In the genomic region with DNA sequence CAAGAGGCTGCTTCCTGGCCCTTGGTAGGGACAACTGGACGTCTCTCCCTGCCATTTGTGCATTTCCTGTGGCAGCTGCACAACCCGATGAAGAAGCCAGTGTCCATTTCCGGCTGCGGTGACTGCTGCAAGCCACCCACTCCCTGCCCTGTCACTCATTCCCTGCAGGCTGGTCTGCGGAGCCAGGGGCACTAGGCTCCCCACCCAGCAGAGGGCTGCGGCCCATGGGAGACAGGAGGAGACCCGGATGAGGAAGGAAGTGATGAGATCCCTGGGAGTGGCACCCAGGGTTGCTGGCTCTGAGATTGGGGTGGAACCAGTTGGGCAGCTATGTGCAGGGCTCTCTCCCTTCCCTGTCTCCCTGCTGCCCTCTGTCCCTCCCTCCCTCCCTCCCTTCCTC, we compare ENCODE assay signal across 20 cellular contexts. TPM values are rescaled to one million over a fixed set of nuclear protein-coding genes. Genes with fewer than 3 reads are reported as not detected.
DNase-seq lines count a peak whose midpoint lies in the region; ATAC-seq and TF ChIP-seq lines count a peak whose summit lies in the region.
"Had no signal": no experiment of that assay in that cellular context is flagged by ENCODE, and none has a peak within 500 bp of the region (broad histone marks: within the 10 kb centered on the region; RNA-seq: fewer than 3 reads in every experiment).

No MANE protein-coding gene starts in this region.

- no peak overlapping the region for H2BK15ac ChIP-seq in IMR-90 (ENCODE audit: low read depth, low read length)
- no peak overlapping the region for H2BK15ac ChIP-seq in neuronal stem cell (ENCODE audit: low read length)

- H3K9ac ChIP-seq in IMR-90 (ENCODE audit: low read depth, low read length) (no peak overlapping the region), neuronal stem cell (ENCODE audit: low read depth, low read length, poor library complexity) (peak overlapping the region; percentile 2)

- H3K14ac ChIP-seq in IMR-90 (replicated peaks; ENCODE audit: low read depth, low read length): no peak overlapping the region
- H3K14ac ChIP-seq in neuronal stem cell (ENCODE audit: low read length): peak overlapping the region; percentile 89

- H4K91ac ChIP-seq in IMR-90 (ENCODE audit: insufficient read depth, low read depth, low read length): no peak overlapping the region
- H4K91ac ChIP-seq in neuronal stem cell (ENCODE audit: low read depth, low read length, poor library complexity): no peak overlapping the region

- H3K79me1 ChIP-seq in IMR-90 (ENCODE audit: low read depth in 1 of 2, low read length in 2 of 2) (no peaks in the 10 kb centered on the region), neuronal stem cell (ENCODE audit: low read depth, low read length) (peaks cover 3% of the 10 kb centered on the region)

- no peak overlapping the region for H3K4ac ChIP-seq in IMR-90 (ENCODE audit: low read depth, low read length)
- H3K4ac ChIP-seq in neuronal stem cell (ENCODE audit: low read length): no peak overlapping the region

- dilution Hi-C loops in IMR-90 (cut with HindIII; ENCODE audit: low sequenced_read_pairs, unreplicated experiment): no loop called here

- 93% methylated on average over 4 of the region's 7 CpGs; no CpG with 5 or more reads in 1 of the 2 experiments for WGBS in IMR-90 (ENCODE audit: extremely low coverage in 2 of 2, insufficient read length in 1 of 2), 2 experiments
- 46 to 80% methylated on average over 1 to 5 of the region's 7 CpGs for WGBS in gastroesophageal sphincter (ENCODE audit: low coverage in 1 of 2), 2 donors
- no CpG with 5 or more reads among the region's 7 CpGs for WGBS in neuronal stem cell (ENCODE audit: extremely low coverage in 2 of 2, insufficient read length in 2 of 2, insufficient replicate concordance in 1 of 2), 2 donors

- intact Hi-C loops in IMR-90 (cut with micrococcal nuclease) (no loop called here), PC-9 (cut with micrococcal nuclease; ENCODE audit: unreplicated experiment) (no loop called here)
- intact Hi-C loops in activated CD8-positive, alpha-beta T cell treated with anti-CD3 and anti-CD28 coated beads for 36 hours (cut with micrococcal nuclease): no loop called here

- no peak overlapping the region for H3K18ac ChIP-seq in IMR-90 (ENCODE audit: low read depth, low read length)
- no peak overlapping the region for H3K18ac ChIP-seq in neuronal stem cell (ENCODE audit: low read length)

- no peak for ATAC-seq in IMR-90 (ENCODE audit: low read depth)
- ATAC-seq in gastroesophageal sphincter: peak; percentile 44
- ATAC-seq in activated CD8-positive, alpha-beta T cell treated with anti-CD3 and anti-CD28 coated beads for 36 hours: no peak
- ATAC-seq in activated CD8-positive, alpha-beta memory T cell treated with anti-CD3 and anti-CD28 coated beads, Interleukin-2, amount 10 ng/mL, durations not matched to agents 7 days and 5 days: no peak
- ATAC-seq: activated naive CD4-positive, alpha-beta T cell treated with anti-CD3 and anti-CD28 coated beads, Interleukin-2, amount 50 U/mL, for 72 hours; body of pancreas had no signal

- CTCF ChIA-PET in IMR-90 (lab: Yijun Ruan, JAX): no interaction called here
- CTCF ChIA-PET in PC-9 (lab: Charles Lee): interaction anchor here (0.6 kb wide), 2 partner anchors 9 to 55 kb away, joined by 3 to 4 read pairs; no protein-coding TSS in a partner anchor
- CTCF ChIA-PET in activated CD8-positive, alpha-beta T cell treated with anti-CD3 and anti-CD28 coated beads for 36 hours (lab: Charles Lee): interaction anchor here (1.6 kb wide), 1 partner anchor 9 kb away, joined by 5 read pairs; no protein-coding TSS in a partner anchor
- CTCF ChIA-PET in activated CD8-positive, alpha-beta memory T cell treated with anti-CD3 and anti-CD28 coated beads, Interleukin-2, amount 10 ng/mL, durations not matched to agents 7 days and 5 days (lab: Charles Lee): interaction anchor here (1.7 kb wide), 1 partner anchor 9 kb away, joined by 4 read pairs; no protein-coding TSS in a partner anchor

- no peaks in the 10 kb centered on the region for H3K9me3 Mint-ChIP-seq in activated CD8-positive, alpha-beta T cell treated with anti-CD3 and anti-CD28 coated beads for 36 hours
- H3K9me3 Mint-ChIP-seq in activated CD8-positive, alpha-beta memory T cell treated with anti-CD3 and anti-CD28 coated beads, Interleukin-2, amount 10 ng/mL, durations not matched to agents 7 days and 5 days (ENCODE audit: low read depth): no peaks in the 10 kb centered on the region
- H3K9me3 Mint-ChIP-seq: activated CD4-positive, alpha-beta T cell treated with anti-CD3 and anti-CD28 coated beads, Interleukin-2, amount 10 ng/mL, durations not matched to agents 24 days and 14 days; activated naive CD4-positive, alpha-beta T cell treated with anti-CD3 and anti-CD28 coated beads, Interleukin-2, amount 50 U/mL, for 72 hours; mesothelial cell of epicardium had no signal

- no TSS peak for BruUV-seq in IMR-90 (replicated peaks; lab: Mats Ljungman, UMichigan)
- BruUV-seq in PC-9 (replicated peaks; lab: Mats Ljungman, UMichigan): no TSS peak

- no peaks in the 10 kb centered on the region for H4K20me1 ChIP-seq in IMR-90 (ENCODE audit: insufficient read depth, low read length)
- H4K20me1 ChIP-seq in PC-9 (ENCODE audit: insufficient read depth): no peaks in the 10 kb centered on the region

- no peak overlapping the region for H3K4me3 Mint-ChIP-seq in activated CD8-positive, alpha-beta T cell treated with anti-CD3 and anti-CD28 coated beads for 36 hours
- H3K4me3 Mint-ChIP-seq in activated CD8-positive, alpha-beta memory T cell treated with anti-CD3 and anti-CD28 coated beads, Interleukin-2, amount 10 ng/mL, durations not matched to agents 7 days and 5 days: no peak overlapping the region
- H3K4me3 Mint-ChIP-seq: activated CD4-positive, alpha-beta T cell treated with anti-CD3 and anti-CD28 coated beads, Interleukin-2, amount 10 ng/mL, durations not matched to agents 24 days and 14 days; mesothelial cell of epicardium had no signal

- H3K36me3 ChIP-seq in IMR-90 (ENCODE audit: control insufficient read depth, insufficient read depth, low read length) (peaks cover 5% of the 10 kb centered on the region; the same call in 1 of the 2 replicates), PC-9 (ENCODE audit: low read depth) (no peaks in the 10 kb centered on the region), gastroesophageal sphincter (peaks cover 0 to 73% of the 10 kb centered on the region in 2 donors), neuronal stem cell (replicated peaks in 1 of 2; ENCODE audit: control insufficient read depth in 2 of 2, insufficient read depth in 2 of 2, low read length in 2 of 2) (peaks cover 16 to 46% of the 10 kb centered on the region in 2 donors)
- H3K36me3 ChIP-seq: ovary, thoracic aorta had no signal

- no peak overlapping the region for H2BK20ac ChIP-seq in IMR-90 (ENCODE audit: low read depth, low read length)

- no peak overlapping the region for H3K27ac Mint-ChIP-seq in activated CD8-positive, alpha-beta T cell treated with anti-CD3 and anti-CD28 coated beads for 36 hours
- H3K27ac Mint-ChIP-seq in activated CD8-positive, alpha-beta memory T cell treated with anti-CD3 and anti-CD28 coated beads, Interleukin-2, amount 10 ng/mL, durations not matched to agents 7 days and 5 days: no peak overlapping the region
- H3K27ac Mint-ChIP-seq: activated CD4-positive, alpha-beta T cell treated with anti-CD3 and anti-CD28 coated beads, Interleukin-2, amount 10 ng/mL, durations not matched to agents 24 days and 14 days; activated naive CD4-positive, alpha-beta T cell treated with anti-CD3 and anti-CD28 coated beads, Interleukin-2, amount 50 U/mL, for 72 hours; mesothelial cell of epicardium had no signal

- H3K4me2 ChIP-seq in IMR-90 (ENCODE audit: low read depth, low read length) (no peak overlapping the region), PC-9 (peak overlapping the region; percentile 46), neuronal stem cell (ENCODE audit: insufficient read depth, low read length, poor library complexity, severe bottlenecking) (no peak overlapping the region)

- H3K79me2 ChIP-seq in PC-9 (ENCODE audit: low read depth): no peaks in the 10 kb centered on the region

- no peaks in the 10 kb centered on the region for H3K4me1 ChIP-seq in IMR-90 (ENCODE audit: control insufficient read depth, insufficient read depth, low read length)
- H3K4me1 ChIP-seq in PC-9 (replicated peaks; ENCODE audit: insufficient read depth): peaks cover 25% of the 10 kb centered on the region
- H3K4me1 ChIP-seq in gastroesophageal sphincter: peaks cover 0 to 1% (median 0%) of the 10 kb centered on the region in 3 donors
- H3K4me1 ChIP-seq in neuronal stem cell (ENCODE audit: control insufficient read depth in 2 of 2, insufficient read depth in 1 of 2, low read depth in 1 of 2, low read length in 2 of 2): peaks cover 6 to 16% of the 10 kb centered on the region in 2 donors

- no peak overlapping the region for H2BK12ac ChIP-seq in neuronal stem cell (ENCODE audit: low read length)

- in situ Hi-C loops in IMR-90 (cut with MboI; ENCODE audit: low sequenced_read_pairs): no loop called here

- TF ChIP-seq POLR2A in IMR-90 (IDR thresholded peaks at IDR 0.05; ENCODE audit: low read depth, low read length) (no peak), gastroesophageal sphincter (IDR thresholded peaks at IDR 0.05) (no peak)

- no peaks in the 10 kb centered on the region for H3K9me2 ChIP-seq in PC-9 (ENCODE audit: insufficient read depth)

- H3K9me3 ChIP-seq in IMR-90 (ENCODE audit: control insufficient read depth, insufficient read depth, low read length) (no peaks in the 10 kb centered on the region), PC-9 (ENCODE audit: insufficient read depth, low read depth) (no peaks in the 10 kb centered on the region), gastroesophageal sphincter (no peaks in the 10 kb centered on the region), neuronal stem cell (replicated peaks in 1 of 2; ENCODE audit: control insufficient read depth in 2 of 2, insufficient read depth in 1 of 2, low read depth in 1 of 2, low read length in 2 of 2) (no peaks in the 10 kb centered on the region)
- H3K9me3 ChIP-seq: body of pancreas, ovary, thoracic aorta had no signal

- no peak for DNase-seq in IMR-90
- peak; percentile 74 to 80 for DNase-seq in PC-9
- DNase-seq in neuronal stem cell (ENCODE audit: low spot score): no peak
- DNase-seq in activated CD8-positive, alpha-beta T cell treated with anti-CD3 and anti-CD28 coated beads for 36 hours: no peak
- DNase-seq in occipital lobe (lab: John Stamatoyannopoulos, UW): no peak
- DNase-seq in NCI-H128 (lab: John Stamatoyannopoulos, UW; ENCODE audit: unreplicated experiment): no peak
- no peak for DNase-seq in activated CD8-positive, alpha-beta memory T cell treated with anti-CD3 and anti-CD28 coated beads, Interleukin-2, amount 10 ng/mL, durations not matched to agents 7 days and 5 days
- DNase-seq: activated CD4-positive, alpha-beta T cell treated with anti-CD3 and anti-CD28 coated beads, Interleukin-2, amount 10 ng/mL, durations not matched to agents 24 days and 14 days; AML-193; body of pancreas; DMS153; head of caudate nucleus; NCI-H2029 treated with DMSO at 0.1 percent for 48 hours; NCI-H774; ovary; small intestine had no signal

- peaks cover 16% of the 10 kb centered on the region; the same call in 1 of the 2 replicates for H3F3A ChIP-seq in PC-9 (ENCODE audit: insufficient read depth, low read depth)

- H2BK5ac ChIP-seq in IMR-90 (ENCODE audit: low read depth, low read length, poor library complexity, severe bottlenecking) (no peak overlapping the region), neuronal stem cell (ENCODE audit: low read length) (no peak overlapping the region)

- no peaks in the 10 kb centered on the region for H3K9me1 ChIP-seq in IMR-90 (ENCODE audit: insufficient read depth, low read length)

- TF ChIP-seq CTCF in IMR-90 (conservative IDR thresholded peaks at IDR 0.05; ENCODE audit: low read depth, low read length) (no peak), PC-9 (conservative IDR thresholded peaks at IDR 0.05) (no peak), gastroesophageal sphincter (IDR thresholded peaks at IDR 0.05) (no peak)
- TF ChIP-seq CTCF in activated CD8-positive, alpha-beta T cell treated with anti-CD3 and anti-CD28 coated beads for 36 hours (IDR thresholded peaks at IDR 0.05): no peak

- H3K27me3 Mint-ChIP-seq in activated CD8-positive, alpha-beta T cell treated with anti-CD3 and anti-CD28 coated beads for 36 hours: no peaks in the 10 kb centered on the region
- no peaks in the 10 kb centered on the region for H3K27me3 Mint-ChIP-seq in activated CD8-positive, alpha-beta memory T cell treated with anti-CD3 and anti-CD28 coated beads, Interleukin-2, amount 10 ng/mL, durations not matched to agents 7 days and 5 days
- H3K27me3 Mint-ChIP-seq: activated CD4-positive, alpha-beta T cell treated with anti-CD3 and anti-CD28 coated beads, Interleukin-2, amount 10 ng/mL, durations not matched to agents 24 days and 14 days had no signal

- H3K4me3 ChIP-seq in IMR-90 (ENCODE audit: insufficient read depth, low read depth, low read length) (no peak overlapping the region), PC-9 (no peak overlapping the region), gastroesophageal sphincter (no peak overlapping the region), neuronal stem cell (ENCODE audit: low read length in 2 of 2) (no peak overlapping the region)
- H3K4me3 ChIP-seq: body of pancreas, ovary, thoracic aorta had no signal

- H3K27ac ChIP-seq in IMR-90 (ENCODE audit: insufficient read depth, low read length) (no peak overlapping the region), PC-9 (peak overlapping the region; percentile 27; the same call in 1 of the 2 replicates), gastroesophageal sphincter (no peak overlapping the region), neuronal stem cell (replicated peaks; ENCODE audit: low read length) (no peak overlapping the region)
- H3K27ac ChIP-seq: body of pancreas, ovary, thoracic aorta had no signal

- no peak overlapping the region for H3K56ac ChIP-seq in IMR-90 (ENCODE audit: extremely low read depth, insufficient read depth, low read length)

- H2AK5ac ChIP-seq in IMR-90 (ENCODE audit: low read depth, low read length) (no peak overlapping the region), neuronal stem cell (ENCODE audit: low read depth, low read length) (no peak overlapping the region)

- H3K27me3 ChIP-seq in IMR-90 (ENCODE audit: control insufficient read depth, insufficient read depth, low read length) (no peaks in the 10 kb centered on the region), PC-9 (ENCODE audit: insufficient read depth, low read depth) (no peaks in the 10 kb centered on the region), gastroesophageal sphincter (no peaks in the 10 kb centered on the region), neuronal stem cell (ENCODE audit: control insufficient read depth in 3 of 3, insufficient read depth in 3 of 3, low read depth in 1 of 3, low read length in 3 of 3) (no peaks in the 10 kb centered on the region)
- H3K27me3 ChIP-seq: body of pancreas, ovary had no signal

- TF ChIP-seq RAD21 in IMR-90 (IDR thresholded peaks at IDR 0.05; ENCODE audit: low read length): no peak

- peak overlapping the region; percentile 74 for H2AK9ac ChIP-seq in IMR-90 (replicated peaks; ENCODE audit: low read depth, low read length, poor library complexity)

- no peaks in the 10 kb centered on the region for H3K4me1 Mint-ChIP-seq in activated CD8-positive, alpha-beta T cell treated with anti-CD3 and anti-CD28 coated beads for 36 hours (ENCODE audit: low read depth)
- no peaks in the 10 kb centered on the region for H3K4me1 Mint-ChIP-seq in activated CD8-positive, alpha-beta memory T cell treated with anti-CD3 and anti-CD28 coated beads, Interleukin-2, amount 10 ng/mL, durations not matched to agents 7 days and 5 days
- H3K4me1 Mint-ChIP-seq: activated CD4-positive, alpha-beta T cell treated with anti-CD3 and anti-CD28 coated beads, Interleukin-2, amount 10 ng/mL, durations not matched to agents 24 days and 14 days; mesothelial cell of epicardium had no signal

- H3K23ac ChIP-seq in IMR-90 (ENCODE audit: low read depth, low read length) (no peak overlapping the region), neuronal stem cell (ENCODE audit: low read depth, low read length, poor library complexity) (peak overlapping the region; percentile 49)

- H4K8ac ChIP-seq in IMR-90 (ENCODE audit: low read depth in 2 of 2, low read length in 2 of 2) (no peak overlapping the region), neuronal stem cell (ENCODE audit: low read depth, low read length) (no peak overlapping the region)

- H4K5ac ChIP-seq in IMR-90 (ENCODE audit: low read depth, low read length): no peak overlapping the region

- POLR2A ChIA-PET in IMR-90 (lab: Charles Lee; ENCODE audit: unreplicated experiment): no interaction called here
- POLR2A ChIA-PET in PC-9 (lab: Charles Lee; ENCODE audit: unreplicated experiment): interaction anchor here (0.7 kb wide), 1 partner anchor 86 kb away, joined by 4 read pairs; no protein-coding TSS in a partner anchor
- POLR2A ChIA-PET in activated CD8-positive, alpha-beta T cell treated with anti-CD3 and anti-CD28 coated beads for 36 hours (lab: Charles Lee): no interaction called here

- H3K36me3 Mint-ChIP-seq in activated CD8-positive, alpha-beta T cell treated with anti-CD3 and anti-CD28 coated beads for 36 hours (ENCODE audit: low read depth): no peaks in the 10 kb centered on the region
- no peaks in the 10 kb centered on the region for H3K36me3 Mint-ChIP-seq in activated CD8-positive, alpha-beta memory T cell treated with anti-CD3 and anti-CD28 coated beads, Interleukin-2, amount 10 ng/mL, durations not matched to agents 7 days and 5 days
- H3K36me3 Mint-ChIP-seq: activated naive CD4-positive, alpha-beta T cell treated with anti-CD3 and anti-CD28 coated beads, Interleukin-2, amount 50 U/mL, for 72 hours had no signal

- no peak for TF ChIP-seq EP300 in gastroesophageal sphincter (IDR thresholded peaks at IDR 0.05)

- no peak overlapping the region for H2BK120ac ChIP-seq in IMR-90 (ENCODE audit: low read depth, low read length)
- no peak overlapping the region for H2BK120ac ChIP-seq in neuronal stem cell (ENCODE audit: low read depth, low read length)

- no peak overlapping the region for H2AFZ ChIP-seq in IMR-90 (replicated peaks; ENCODE audit: low read length, poor library complexity)
- H2AFZ ChIP-seq in PC-9: no peak overlapping the region
- H2AFZ ChIP-seq in neuronal stem cell (ENCODE audit: low read length): no peak overlapping the region

RNA-seq across cellular contexts. Expression of gene MYRF, which starts 10.0 kb away (rescaled TPM):
- total RNA-seq in IMR-90 (2012; rRNA removed): 1.6 and 1.7 TPM in 2 replicates
- 10.6 and 10.7 TPM in 2 replicates for polyA plus RNA-seq in IMR-90 (2012; rRNA removed)
- polyA plus RNA-seq in IMR-90 (2012; cell fraction: cytosol; rRNA removed): 6.1 and 9.3 TPM in 2 replicates
- 31.2 and 47.2 TPM in 2 replicates for polyA plus RNA-seq in IMR-90 (2012; cell fraction: nucleus; rRNA removed; ENCODE audit: low replicate concordance)
- 15.3 and 16.3 TPM in 2 replicates for total RNA-seq in PC-9 (2021)
- under 1 TPM; 0.10 to 0.78 (median 0.19) TPM for total RNA-seq in gastroesophageal sphincter
- 5.7 TPM for polyA plus RNA-seq in neuronal stem cell (2013, experiment 1 of 2)
- polyA plus RNA-seq in neuronal stem cell (2013, experiment 2 of 2): 6.0 TPM
- total RNA-seq in activated CD8-positive, alpha-beta T cell treated with anti-CD3 and anti-CD28 coated beads for 36 hours: 1 to 10 TPM in 1 of 2 experiments, under 1 TPM in 1; 0.97 to 1.6 TPM
- 0.94 TPM for total RNA-seq in occipital lobe
- 1 to 10 TPM; 2.1 to 2.2 TPM for total RNA-seq in activated CD8-positive, alpha-beta memory T cell treated with anti-CD3 and anti-CD28 coated beads, Interleukin-2, amount 10 ng/mL, durations not matched to agents 7 days and 5 days

RNA-seq across cellular contexts. Expression of gene TMEM258, which starts 50.0 kb away (rescaled TPM):
- 70.0 and 107 TPM in 2 replicates for total RNA-seq in IMR-90 (2012; rRNA removed)
- polyA plus RNA-seq in IMR-90 (2012; rRNA removed): 280 and 290 TPM in 2 replicates
- polyA plus RNA-seq in IMR-90 (2012; cell fraction: cytosol; rRNA removed): 196 and 200 TPM in 2 replicates
- 40.4 and 104 TPM in 2 replicates for polyA plus RNA-seq in IMR-90 (2012; cell fraction: nucleus; rRNA removed; ENCODE audit: low replicate concordance)
- total RNA-seq in PC-9 (2021): 141 and 217 TPM in 2 replicates
- 10 to 100 TPM; 31.4 to 36.7 (median 33.3) TPM for total RNA-seq in gastroesophageal sphincter
- polyA plus RNA-seq in neuronal stem cell (2013, experiment 1 of 2): 258 TPM
- 242 TPM for polyA plus RNA-seq in neuronal stem cell (2013, experiment 2 of 2)
- total RNA-seq in activated CD8-positive, alpha-beta T cell treated with anti-CD3 and anti-CD28 coated beads for 36 hours: 100 to 1,000 TPM; 162 to 170 TPM
- 39.6 TPM for total RNA-seq in occipital lobe
- total RNA-seq in activated CD8-positive, alpha-beta memory T cell treated with anti-CD3 and anti-CD28 coated beads, Interleukin-2, amount 10 ng/mL, durations not matched to agents 7 days and 5 days: 100 to 1,000 TPM; 138 to 157 TPM

RNA-seq across cellular contexts. Expression of gene FEN1, which starts 50.3 kb away (rescaled TPM):
- total RNA-seq in IMR-90 (2012; rRNA removed): 41.9 and 43.9 TPM in 2 replicates
- 21.3 and 23.0 TPM in 2 replicates for polyA plus RNA-seq in IMR-90 (2012; rRNA removed)
- 15.5 and 18.0 TPM in 2 replicates for polyA plus RNA-seq in IMR-90 (2012; cell fraction: cytosol; rRNA removed)
- 6.4 and 7.0 TPM in 2 replicates for polyA plus RNA-seq in IMR-90 (2012; cell fraction: nucleus; rRNA removed; ENCODE audit: low replicate concordance)
- total RNA-seq in PC-9 (2021): 56.5 and 60.9 TPM in 2 replicates
- 10 to 100 TPM in 1 of 4 donors, 1 to 10 TPM in 3; 7.1 to 14.2 (median 8.1) TPM for total RNA-seq in gastroesophageal sphincter
- 30.6 TPM for polyA plus RNA-seq in neuronal stem cell (2013, experiment 1 of 2)
- polyA plus RNA-seq in neuronal stem cell (2013, experiment 2 of 2): 31.0 TPM
- total RNA-seq in activated CD8-positive, alpha-beta T cell treated with anti-CD3 and anti-CD28 coated beads for 36 hours: 100 to 1,000 TPM; 109 to 114 TPM
- total RNA-seq in occipital lobe: 13.3 TPM
- total RNA-seq in activated CD8-positive, alpha-beta memory T cell treated with anti-CD3 and anti-CD28 coated beads, Interleukin-2, amount 10 ng/mL, durations not matched to agents 7 days and 5 days: 100 to 1,000 TPM; 141 to 150 TPM

Comparison
In these comparisons a context has a peak if more than half of its experiments do, and no peak if none do; other contexts are left out.
1. DNase-seq: peak in PC-9 (2 of 2); none in IMR-90 (single experiment), neuronal stem cell (single experiment), activated CD8-positive, alpha-beta T cell treated with anti-CD3 and anti-CD28 coated beads for 36 hours (single experiment), occipital lobe (single experiment), NCI-H128 (single experiment) and activated CD8-positive, alpha-beta memory T cell treated with anti-CD3 and anti-CD28 coated beads, Interleukin-2, amount 10 ng/mL, durations not matched to agents 7 days and 5 days (single experiment).